In genomic region chr7:65475734-65476319, GRCh38 we compare ENCODE assay signal across 9 cellular contexts.
DNase-seq lines count a peak whose midpoint lies in the region; ATAC-seq and TF ChIP-seq lines count a peak whose summit lies in the region.
"Had no signal": no experiment of that assay in that cellular context is flagged by ENCODE, and none has a peak within 500 bp of the region (broad histone marks: within the 10 kb centered on the region; RNA-seq: fewer than 3 reads in every experiment).

No MANE protein-coding gene starts in this region.

- H3K9me3 Mint-ChIP-seq in activated CD8-positive, alpha-beta T cell treated with anti-CD3 and anti-CD28 coated beads for 36 hours = peaks cover 2% of the 10 kb centered on the region
- H3K9me3 Mint-ChIP-seq in mesothelial cell of epicardium = peaks cover 33% of the 10 kb centered on the region

- H3K36me3 Mint-ChIP-seq in activated CD8-positive, alpha-beta T cell treated with anti-CD3 and anti-CD28 coated beads for 36 hours (ENCODE audit: low read depth) = peaks cover 3% of the 10 kb centered on the region
- H3K36me3 Mint-ChIP-seq in mesothelial cell of epicardium = no peaks in the 10 kb centered on the region

- H3K27me3 Mint-ChIP-seq in activated CD8-positive, alpha-beta T cell treated with anti-CD3 and anti-CD28 coated beads for 36 hours = no peaks in the 10 kb centered on the region
- H3K27me3 Mint-ChIP-seq in mesothelial cell of epicardium (ENCODE audit: low read depth) = peaks cover 2% of the 10 kb centered on the region

- POLR2A ChIA-PET in activated CD8-positive, alpha-beta T cell treated with anti-CD3 and anti-CD28 coated beads for 36 hours (lab: Charles Lee) = no interaction called here

- peaks cover 40% of the 10 kb centered on the region for H3K4me1 Mint-ChIP-seq in activated CD8-positive, alpha-beta T cell treated with anti-CD3 and anti-CD28 coated beads for 36 hours (ENCODE audit: low read depth)
- no peaks in the 10 kb centered on the region for H3K4me1 Mint-ChIP-seq in mesothelial cell of epicardium

- intact Hi-C loops in activated CD8-positive, alpha-beta T cell treated with anti-CD3 and anti-CD28 coated beads for 36 hours (cut with micrococcal nuclease) = no loop called here

- no peak overlapping the region for H3K4me3 Mint-ChIP-seq in activated CD8-positive, alpha-beta T cell treated with anti-CD3 and anti-CD28 coated beads for 36 hours
- no peak overlapping the region for H3K4me3 Mint-ChIP-seq in mesothelial cell of epicardium

- peak; percentile 95 for ATAC-seq in HG03135 (IDR thresholded peaks at IDR 0.05; ENCODE audit: unreplicated experiment)
- peak; percentile 79 for ATAC-seq in activated CD8-positive, alpha-beta T cell treated with anti-CD3 and anti-CD28 coated beads for 36 hours

- peak; percentile 4 for DNase-seq in stimulated activated CD4-positive, alpha-beta T cell treated with anti-CD3 and anti-CD28 coated beads, Interleukin-15, amount 100 ng/mL, for 24 hours
- no peak for DNase-seq in stimulated activated CD4-positive, alpha-beta T cell treated with anti-CD3 and anti-CD28 coated beads, Interleukin-2, amount 100 ng/mL, for 48 hours
- peak; percentile 29 for DNase-seq in activated CD8-positive, alpha-beta T cell treated with anti-CD3 and anti-CD28 coated beads for 36 hours
- DNase-seq in NCI-H1092 treated with DMSO at 0.1 percent for 48 hours (lab: John Stamatoyannopoulos, UW) = no peak
- no peak for DNase-seq in NCI-H1417 (lab: John Stamatoyannopoulos, UW)
- DNase-seq in cerebellum (ENCODE audit: low spot score) = no peak
- DNase-seq in mesothelial cell of epicardium (ENCODE audit: low spot score in 2 of 2, unreplicated experiment in 2 of 2) = no peak
- DNase-seq: lower lobe of right lung had no signal

- H3K27ac Mint-ChIP-seq in activated CD8-positive, alpha-beta T cell treated with anti-CD3 and anti-CD28 coated beads for 36 hours = peak overlapping the region; percentile 65
- no peak overlapping the region for H3K27ac Mint-ChIP-seq in mesothelial cell of epicardium

- CTCF ChIA-PET in activated CD8-positive, alpha-beta T cell treated with anti-CD3 and anti-CD28 coated beads for 36 hours (lab: Charles Lee) = no interaction called here

- no peak for TF ChIP-seq CTCF in activated CD8-positive, alpha-beta T cell treated with anti-CD3 and anti-CD28 coated beads for 36 hours (IDR thresholded peaks at IDR 0.05)
- TF ChIP-seq CTCF in mesothelial cell of epicardium (IDR thresholded peaks at IDR 0.05; ENCODE audit: unreplicated experiment) = no peak

Comparison
In these comparisons a context has a peak if more than half of its experiments do, and no peak if none do; other contexts are left out.
1. DNase-seq: peak in stimulated activated CD4-positive, alpha-beta T cell treated with anti-CD3 and anti-CD28 coated beads, Interleukin-15, amount 100 ng/mL, for 24 hours (single experiment) and activated CD8-positive, alpha-beta T cell treated with anti-CD3 and anti-CD28 coated beads for 36 hours (single experiment); none in stimulated activated CD4-positive, alpha-beta T cell treated with anti-CD3 and anti-CD28 coated beads, Interleukin-2, amount 100 ng/mL, for 48 hours (0 of 2), NCI-H1092 treated with DMSO at 0.1 percent for 48 hours (single experiment), NCI-H1417 (0 of 3), cerebellum (single experiment) and mesothelial cell of epicardium (0 of 2).